27 cellular contexts compared by ENCODE assay signal in genomic region chr12:124964251-124964650, GRCh38.
"Had no signal": no experiment of that assay in that cellular context is flagged by ENCODE, and none has a peak within 500 bp of the region (broad histone marks: within the 10 kb centered on the region; RNA-seq: fewer than 3 reads in every experiment).

No MANE protein-coding gene starts in this region.

- H3K27me3 ChIP-seq: left lung, pancreas, stomach, testis, thyroid gland, transverse colon, upper lobe of right lung had no signal

- DNase-seq: immature natural killer cell; kidney; left colon; left lung; lower lobe of right lung; mammary epithelial cell; mesenchymal stem cell; naive B cell; natural killer cell; nephron progenitor cell; posterior cingulate gyrus; retina; stimulated activated CD4-positive, alpha-beta T cell treated with anti-CD3 and anti-CD28 coated beads, Interleukin-12 subunit alpha, Interleukin-12 subunit beta, amount 100 ng/mL, for 4 hours; stimulated activated CD4-positive, alpha-beta T cell treated with anti-CD3 and anti-CD28 coated beads, Interleukin-15, amount 100 ng/mL, for 24 hours; stimulated activated CD4-positive, alpha-beta T cell treated with anti-CD3 and anti-CD28 coated beads, Interleukin-2, amount 100 ng/mL, for 24 hours; stimulated activated CD4-positive, alpha-beta T cell treated with anti-CD3 and anti-CD28 coated beads, Interleukin-4, amount 100 ng/mL, for 1 hour; stimulated activated naive CD8-positive, alpha-beta T cell treated with anti-CD3 and anti-CD28 coated beads, Interleukin-15, Interleukin-2, amounts not matched to agents 100 U/mL and 50 U/mL, for 24 hours; stomach; testis; thyroid gland; transverse colon; upper lobe of right lung had no signal

- H3K4me1 ChIP-seq: left lung, lower lobe of right lung, pancreas, prostate gland, stomach, testis, thyroid gland, transverse colon, upper lobe of right lung had no signal

- H3K9me3 ChIP-seq: left lung, lower lobe of right lung, pancreas, prostate gland, stomach, testis, thyroid gland, transverse colon, upper lobe of right lung had no signal

- H3K27ac ChIP-seq: left lung, lower lobe of right lung, pancreas, prostate gland, skin epidermis, stomach, testis, thyroid gland, transverse colon, upper lobe of right lung had no signal

- ATAC-seq: left colon; left lung; pancreas; sciatic nerve; stimulated activated effector memory CD8-positive, alpha-beta T cell treated with anti-CD3 and anti-CD28 coated beads, Interleukin-12 subunit alpha, Interleukin-12 subunit beta, amount 100 ng/mL, for 72 hours; stimulated activated naive CD8-positive, alpha-beta T cell treated with anti-CD3 and anti-CD28 coated beads, Interleukin-15, Interleukin-2, amounts not matched to agents 100 U/mL and 50 U/mL, for 24 hours had no signal

- H3K4me3 ChIP-seq: left lung, lower lobe of right lung, pancreas, prostate gland, skin epidermis, stomach, testis, thyroid gland, transverse colon, upper lobe of right lung had no signal
